In genomic region chr17:72826602-72827001, GRCh38 we compare ENCODE assay signal across 19 cellular contexts.
DNase-seq lines count a peak whose midpoint lies in the region; ATAC-seq, FAIRE-seq and TF ChIP-seq lines count a peak whose summit lies in the region.
"Had no signal": no experiment of that assay in that cellular context is flagged by ENCODE, and none has a peak within 500 bp of the region (broad histone marks: within the 10 kb centered on the region; RNA-seq: fewer than 3 reads in every experiment).

No MANE protein-coding gene starts in this region.

- H3K4me2 ChIP-seq in keratinocyte (ENCODE audit: control insufficient read depth, extremely low read depth, insufficient read depth, low read depth, low read length), result no peak overlapping the region

- dilution Hi-C loops in keratinocyte (cut with MboI; ENCODE audit: extremely low pct_ligation_motif_present, low sequenced_read_pairs), result no loop called here

- H3K4me3 ChIP-seq in keratinocyte (ENCODE audit: control insufficient read depth in 2 of 3, extremely low read depth in 1 of 3, insufficient read depth in 2 of 3, low read depth in 1 of 3, low read length in 3 of 3), result no peak overlapping the region
- H3K4me3 ChIP-seq: body of pancreas, right lobe of liver had no signal

- peaks cover 2% of the 10 kb centered on the region for H3K9me3 ChIP-seq in keratinocyte (ENCODE audit: control insufficient read depth, low read depth, low read length)
- H3K9me3 ChIP-seq: neutrophil, right lobe of liver had no signal

- no peaks in the 10 kb centered on the region for H3K4me1 ChIP-seq in keratinocyte (ENCODE audit: control insufficient read depth, extremely low read depth, insufficient read depth, low read length)
- H3K4me1 ChIP-seq: body of pancreas, right lobe of liver had no signal

- H4K20me1 ChIP-seq in keratinocyte (ENCODE audit: control insufficient read depth, extremely low read depth, insufficient read depth, low read length), result no peaks in the 10 kb centered on the region

- H3K27me3 ChIP-seq in keratinocyte (ENCODE audit: control insufficient read depth, extremely low read depth, insufficient read depth, low read length), result no peaks in the 10 kb centered on the region
- H3K27me3 ChIP-seq: body of pancreas, neutrophil, right lobe of liver had no signal

- no peak overlapping the region for H2AFZ ChIP-seq in keratinocyte (ENCODE audit: control insufficient read depth, low read length)

- DNase-seq in COLO829 (ENCODE audit: low spot score) (peak; percentile 21), HTR-8/SVneo (ENCODE audit: insufficient read length, low spot score) (peak; percentile 37), astrocyte of the hippocampus (ENCODE audit: low read depth, low spot score) (peak; percentile 22), keratinocyte (ENCODE audit: low read depth, low spot score) (peak; percentile 23), NCI-H2171 (lab: John Stamatoyannopoulos, UW) (no peak), NCI-H2081 treated with DMSO at 0.1 percent for 48 hours (lab: John Stamatoyannopoulos, UW) (no peak)
- DNase-seq: activated CD4-positive, CD25-positive, alpha-beta regulatory T cell; activated gamma-delta T cell; body of pancreas; Calu3; foreskin melanocyte; NCI-H1417; NCI-H446 treated with DMSO at 0.1 percent for 48 hours; right lobe of liver; stimulated activated CD4-positive, alpha-beta T cell treated with anti-CD3 and anti-CD28 coated beads, Interleukin-2, amount 100 ng/mL, for 48 hours; stimulated activated CD8-positive, alpha-beta memory T cell treated with anti-CD3 and anti-CD28 coated beads, Interleukin-4, amount 100 ng/mL, for 48 hours had no signal

- no peaks in the 10 kb centered on the region for H3K79me2 ChIP-seq in keratinocyte (ENCODE audit: control insufficient read depth, insufficient read depth, low read length)

- peak in 2 of 3 experiments; percentile 12 to 19 for TF ChIP-seq CTCF in keratinocyte (optimal IDR thresholded peaks at IDR 0.05 in 1 of 3, IDR thresholded peaks at IDR 0.05 in 1 of 3, conservative IDR thresholded peaks at IDR 0.05 in 1 of 3; ENCODE audit: extremely low read depth in 1 of 3, insufficient read depth in 2 of 3, low read length in 3 of 3)

- no peak overlapping the region for H3K9ac ChIP-seq in keratinocyte (ENCODE audit: control insufficient read depth, extremely low read depth, insufficient read depth, low read length)

- ATAC-seq in GM18867 (IDR thresholded peaks at IDR 0.05; ENCODE audit: unreplicated experiment) (no peak), GM21737 (IDR thresholded peaks at IDR 0.05; ENCODE audit: unreplicated experiment) (no peak)
- ATAC-seq: body of pancreas, right lobe of liver had no signal

- H3K36me3 ChIP-seq in keratinocyte (ENCODE audit: control insufficient read depth in 2 of 2, extremely low read depth in 1 of 2, insufficient read depth in 2 of 2, low read length in 2 of 2), result no peaks in the 10 kb centered on the region
- H3K36me3 ChIP-seq: right lobe of liver had no signal

- FAIRE-seq in HTR-8/SVneo (lab: Jason Lieb, UNC) (no peak), keratinocyte (lab: Jason Lieb, UNC) (no peak)

- no peak overlapping the region for H3K27ac ChIP-seq in keratinocyte (ENCODE audit: control insufficient read depth, insufficient read depth, low read length)
- H3K27ac ChIP-seq: body of pancreas, neutrophil, right lobe of liver had no signal

- no peaks in the 10 kb centered on the region for H3K9me1 ChIP-seq in keratinocyte (ENCODE audit: control insufficient read depth, extremely low read depth, insufficient read depth, low read length)

Comparison
In these comparisons a context has a peak if more than half of its experiments do, and no peak if none do; other contexts are left out.
1. DNase-seq: peak in COLO829 (single experiment), HTR-8/SVneo (single experiment), astrocyte of the hippocampus (single experiment) and keratinocyte (single experiment); none in NCI-H2171 (single experiment) and NCI-H2081 treated with DMSO at 0.1 percent for 48 hours (single experiment).